Comparison of ENCODE assay signal across 12 cellular contexts in the genomic region with DNA sequence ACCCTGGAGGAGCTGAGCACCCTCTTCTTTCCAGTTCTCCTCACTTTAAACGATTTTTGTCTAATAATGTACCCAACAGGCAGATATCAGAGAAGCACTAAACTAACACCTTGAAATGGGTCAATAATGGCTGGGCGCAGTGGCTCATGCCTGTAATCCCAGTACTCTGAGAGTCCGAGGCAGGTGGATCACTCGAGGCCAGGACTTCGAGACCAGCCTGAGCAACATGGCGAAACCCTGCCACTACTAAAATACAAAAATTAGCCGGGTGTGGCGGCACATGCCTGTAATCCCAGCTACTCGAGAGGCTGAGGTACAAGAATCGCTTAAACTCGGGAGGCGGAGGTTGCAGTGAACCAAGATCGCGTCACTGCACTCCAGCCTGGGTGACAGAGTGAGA. TPM values are rescaled to one million over a fixed set of nuclear protein-coding genes. Genes with fewer than 3 reads are reported as not detected.
DNase-seq lines count a peak whose midpoint lies in the region; ATAC-seq and TF ChIP-seq lines count a peak whose summit lies in the region.
"Had no signal": no experiment of that assay in that cellular context is flagged by ENCODE, and none has a peak within 500 bp of the region (broad histone marks: within the 10 kb centered on the region; RNA-seq: fewer than 3 reads in every experiment).

No MANE protein-coding gene starts in this region.

- TF ChIP-seq CTCF in RWPE2 (IDR thresholded peaks at IDR 0.05; ENCODE audit: poor library complexity, severe bottlenecking) (no peak), fibroblast of mammary gland (conservative IDR thresholded peaks at IDR 0.05; ENCODE audit: control insufficient read depth, insufficient read depth, low read depth, low read length) (no peak)

- H3K36me3 ChIP-seq in ACC112 (ENCODE audit: insufficient read depth, low read length) (peaks cover 5% of the 10 kb centered on the region; the same call in 1 of the 2 replicates), RWPE2 (ENCODE audit: low read depth) (no peaks in the 10 kb centered on the region), rectal smooth muscle tissue (ENCODE audit: control insufficient read depth, insufficient read depth, low read length) (no peaks in the 10 kb centered on the region)

- no peak overlapping the region for H3K4me3 Mint-ChIP-seq in activated T-helper 2 cell treated with anti-CD3 and anti-CD28 coated beads, Interferon-gamma antibody, Interleukin-2, Interleukin-4, amounts not matched to agents 10 μg/mL and 5 μg/mL and 100 μg/mL, durations not matched to agents 14 hours and 24 hours and 36 hours (ENCODE audit: low read depth)
- H3K4me3 Mint-ChIP-seq: activated CD4-positive, alpha-beta T cell treated with anti-CD3 and anti-CD28 coated beads, Interleukin-2, amount 10 ng/mL, durations not matched to agents 24 days and 14 days; CD4-positive, alpha-beta memory T cell had no signal

- H3K27me3 ChIP-seq in ACC112 (ENCODE audit: insufficient read depth, low read length) (no peaks in the 10 kb centered on the region), RWPE2 (ENCODE audit: insufficient read depth, poor library complexity, severe bottlenecking) (no peaks in the 10 kb centered on the region), rectal smooth muscle tissue (ENCODE audit: control insufficient read depth, insufficient read depth, low read length) (no peaks in the 10 kb centered on the region)

- no peak overlapping the region for H2AFZ ChIP-seq in ACC112 (ENCODE audit: low read length, unreplicated experiment)

- no peaks in the 10 kb centered on the region for H3K9me3 Mint-ChIP-seq in activated T-helper 2 cell treated with anti-CD3 and anti-CD28 coated beads, Interferon-gamma antibody, Interleukin-2, Interleukin-4, amounts not matched to agents 10 μg/mL and 5 μg/mL and 100 μg/mL, durations not matched to agents 14 hours and 24 hours and 36 hours
- H3K9me3 Mint-ChIP-seq: activated CD4-positive, alpha-beta T cell treated with anti-CD3 and anti-CD28 coated beads, Interleukin-2, amount 10 ng/mL, durations not matched to agents 24 days and 14 days; CD4-positive, alpha-beta memory T cell had no signal

- no peaks in the 10 kb centered on the region for H3K9me3 ChIP-seq in RWPE2 (ENCODE audit: severe bottlenecking)

- no peak overlapping the region for H3K27ac Mint-ChIP-seq in activated T-helper 2 cell treated with anti-CD3 and anti-CD28 coated beads, Interferon-gamma antibody, Interleukin-2, Interleukin-4, amounts not matched to agents 10 μg/mL and 5 μg/mL and 100 μg/mL, durations not matched to agents 14 hours and 24 hours and 36 hours
- H3K27ac Mint-ChIP-seq: activated CD4-positive, alpha-beta T cell treated with anti-CD3 and anti-CD28 coated beads, Interleukin-2, amount 10 ng/mL, durations not matched to agents 24 days and 14 days; CD4-positive, alpha-beta memory T cell had no signal

- H3K27ac ChIP-seq in ACC112 (ENCODE audit: low read depth, low read length) = peak overlapping the region; percentile 99
- peak overlapping the region; percentile 99 for H3K27ac ChIP-seq in RWPE2 (ENCODE audit: poor library complexity, severe bottlenecking)
- peak overlapping the region; percentile 55 for H3K27ac ChIP-seq in rectal smooth muscle tissue (ENCODE audit: low read depth, low read length)

- no peak overlapping the region for H3K9ac ChIP-seq in rectal smooth muscle tissue (ENCODE audit: low read length)

- peaks cover 66% of the 10 kb centered on the region for H3K4me1 ChIP-seq in ACC112 (ENCODE audit: control insufficient read depth, insufficient read depth, low read length, unreplicated experiment)
- H3K4me1 ChIP-seq in RWPE2 (ENCODE audit: insufficient read depth, poor library complexity, severe bottlenecking) = peaks cover 72% of the 10 kb centered on the region
- peaks cover 31% of the 10 kb centered on the region for H3K4me1 ChIP-seq in rectal smooth muscle tissue (ENCODE audit: control insufficient read depth, insufficient read depth, low read length)

- no peak for ATAC-seq in RWPE2 (ENCODE audit: low read depth)
- no peak for ATAC-seq in GM18502 (IDR thresholded peaks at IDR 0.05; ENCODE audit: poor library complexity, unreplicated experiment)

- no peaks in the 10 kb centered on the region for H3K4me1 Mint-ChIP-seq in activated T-helper 2 cell treated with anti-CD3 and anti-CD28 coated beads, Interferon-gamma antibody, Interleukin-2, Interleukin-4, amounts not matched to agents 10 μg/mL and 5 μg/mL and 100 μg/mL, durations not matched to agents 14 hours and 24 hours and 36 hours (ENCODE audit: low read depth)
- H3K4me1 Mint-ChIP-seq: activated CD4-positive, alpha-beta T cell treated with anti-CD3 and anti-CD28 coated beads, Interleukin-2, amount 10 ng/mL, durations not matched to agents 24 days and 14 days; CD4-positive, alpha-beta memory T cell had no signal

- intact Hi-C loops in activated T-helper 2 cell treated with anti-CD3 and anti-CD28 coated beads, Interferon-gamma antibody, Interleukin-2, Interleukin-4, amounts not matched to agents 10 μg/mL and 5 μg/mL and 100 μg/mL, durations not matched to agents 14 hours and 24 hours and 36 hours (cut with micrococcal nuclease) = no loop called here

- DNase-seq in RWPE2 (ENCODE audit: low spot score) = no peak
- DNase-seq in fibroblast of mammary gland (ENCODE audit: low read depth) = no peak
- no peak for DNase-seq in NCI-H1417 (lab: John Stamatoyannopoulos, UW)
- DNase-seq in cerebellar cortex (ENCODE audit: low spot score) = no peak
- DNase-seq in activated T-helper 2 cell treated with anti-CD3 and anti-CD28 coated beads, Interferon-gamma antibody, Interleukin-2, Interleukin-4, amounts not matched to agents 10 μg/mL and 5 μg/mL and 100 μg/mL, durations not matched to agents 14 hours and 24 hours and 36 hours (ENCODE audit: low spot score) = no peak
- DNase-seq: activated CD4-positive, alpha-beta T cell treated with anti-CD3 and anti-CD28 coated beads, Interleukin-2, amount 10 ng/mL, durations not matched to agents 24 days and 14 days; activated gamma-delta T cell treated with Interleukin-2 at 50 U/mL for 16 hours; CD4-positive, alpha-beta memory T cell; effector CD8-positive, alpha-beta T cell had no signal

- H3K36me3 Mint-ChIP-seq in activated T-helper 2 cell treated with anti-CD3 and anti-CD28 coated beads, Interferon-gamma antibody, Interleukin-2, Interleukin-4, amounts not matched to agents 10 μg/mL and 5 μg/mL and 100 μg/mL, durations not matched to agents 14 hours and 24 hours and 36 hours (ENCODE audit: low read depth) = no peaks in the 10 kb centered on the region
- H3K36me3 Mint-ChIP-seq: CD4-positive, alpha-beta memory T cell had no signal

- H3K27me3 Mint-ChIP-seq in activated T-helper 2 cell treated with anti-CD3 and anti-CD28 coated beads, Interferon-gamma antibody, Interleukin-2, Interleukin-4, amounts not matched to agents 10 μg/mL and 5 μg/mL and 100 μg/mL, durations not matched to agents 14 hours and 24 hours and 36 hours (ENCODE audit: low read depth) = no peaks in the 10 kb centered on the region
- H3K27me3 Mint-ChIP-seq: activated CD4-positive, alpha-beta T cell treated with anti-CD3 and anti-CD28 coated beads, Interleukin-2, amount 10 ng/mL, durations not matched to agents 24 days and 14 days; CD4-positive, alpha-beta memory T cell had no signal

- H3K79me2 ChIP-seq in ACC112 (ENCODE audit: control insufficient read depth, insufficient read depth, low read length, unreplicated experiment) = peaks cover 73% of the 10 kb centered on the region

- peak overlapping the region; percentile 65 for H3K4me3 ChIP-seq in ACC112 (ENCODE audit: low read depth, low read length)
- H3K4me3 ChIP-seq in RWPE2 (ENCODE audit: severe bottlenecking) = no peak overlapping the region
- peak overlapping the region; percentile 26 for H3K4me3 ChIP-seq in fibroblast of mammary gland (ENCODE audit: control insufficient read depth, low read depth, low read length)
- H3K4me3 ChIP-seq in rectal smooth muscle tissue (ENCODE audit: low read length) = peak overlapping the region; percentile 29

RNA-seq across cellular contexts. Expression of a gene that starts 57.4 kb away (rescaled TPM):
- total RNA-seq in activated T-helper 2 cell treated with anti-CD3 and anti-CD28 coated beads, Interferon-gamma antibody, Interleukin-2, Interleukin-4, amounts not matched to agents 10 μg/mL and 5 μg/mL and 100 μg/mL, durations not matched to agents 14 hours and 24 hours and 36 hours = 0.62 and 1.2 TPM in 2 replicates
